In the genomic region with DNA sequence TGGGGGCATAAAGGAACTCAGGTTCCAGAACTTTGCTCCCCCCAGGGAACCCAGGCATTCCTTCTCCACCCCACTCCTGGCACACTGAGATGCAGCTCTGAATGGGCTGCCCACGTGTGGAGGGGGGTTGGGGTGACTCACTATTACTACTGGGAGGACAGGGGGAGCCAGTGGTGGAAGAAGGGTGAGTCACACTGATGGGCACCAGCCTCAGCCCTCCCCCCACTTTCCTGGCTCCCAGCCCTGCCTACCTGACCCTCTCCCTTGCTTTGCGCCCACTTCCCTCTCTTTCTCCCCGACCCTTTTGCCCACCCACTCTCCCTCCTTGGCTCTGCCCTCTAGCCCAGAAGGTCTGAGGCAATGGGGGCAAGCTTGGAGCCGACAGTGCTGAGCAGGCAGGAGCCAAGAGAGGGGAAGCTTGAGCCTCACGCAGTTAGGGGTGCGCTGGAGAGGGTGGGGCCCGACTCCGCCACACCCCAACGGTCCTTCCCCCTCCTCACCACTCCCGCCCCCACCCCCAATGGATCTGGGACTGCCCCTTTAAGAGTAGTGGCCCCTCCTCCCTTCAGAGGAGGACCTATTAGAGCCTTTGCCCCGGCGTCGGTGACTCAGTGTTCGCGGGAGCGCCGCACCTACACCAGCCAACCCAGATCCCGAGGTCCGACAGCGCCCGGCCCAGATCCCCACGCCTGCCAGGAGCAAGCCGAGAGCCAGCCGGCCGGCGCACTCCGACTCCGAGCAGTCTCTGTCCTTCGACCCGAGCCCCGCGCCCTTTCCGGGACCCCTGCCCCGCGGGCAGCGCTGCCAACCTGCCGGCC, we compare ENCODE assay signal across 8 cellular contexts.
DNase-seq lines count a peak whose midpoint lies in the region; ATAC-seq lines count a peak whose summit lies in the region.

A gene (plus strand): TSS at position 611 of the 818 bp plus-strand sequence. CDS start 208 bp downstream, outside the sequence.

- ATAC-seq in GM18511 (IDR thresholded peaks at IDR 0.05; ENCODE audit: unreplicated experiment) (peak; percentile 77), HG03060 (IDR thresholded peaks at IDR 0.05; ENCODE audit: low read depth, unreplicated experiment) (peak; percentile 57)

- peak within 1 kb of the TSS; percentile 93 for H3K27ac ChIP-seq in caudate nucleus (ENCODE audit: low read depth, low read length)

- DNase-seq in NCI-H2171 treated with DMSO at 0.1 percent for 48 hours (lab: John Stamatoyannopoulos, UW) (peak; percentile 36), caudate nucleus (lab: John Stamatoyannopoulos, UW) (peak in 58 of 61 donors; percentile 23 to 93 (median 74)), iris pigment epithelial cell (ENCODE audit: low read depth) (peak; percentile 95), cortex of kidney (lab: John Stamatoyannopoulos, UW) (no peak)
- DNase-seq in activated CD4-positive, CD25-positive, alpha-beta regulatory T cell (lab: John Stamatoyannopoulos, UW): peak; percentile 56 to 64 (median 57)
- DNase-seq in stimulated activated CD4-positive, alpha-beta T cell treated with anti-CD3 and anti-CD28 coated beads, Interleukin-12 subunit alpha, Interleukin-12 subunit beta, amount 100 ng/mL, for 48 hours (ENCODE audit: low read depth in 2 of 3, low spot score in 1 of 3): peak; percentile 67 to 77 (median 69)
